1 cellular context compared by ENCODE assay signal in genomic region chr1:204377800-204378608, GRCh38.
TF ChIP-seq lines count a peak whose summit lies in the region.

No MANE protein-coding gene starts in this region.

TF ChIP-seq in HEK293, 187 proteins besides CTCF, POLR2A, EP300 and RAD21 (continued from another document and continues in another):
- no peak for TF ChIP-seq ZNF26 (tag by site-specific recombination; IDR thresholded peaks at IDR 0.05)
- TF ChIP-seq KLF8 (tag by site-specific recombination; IDR thresholded peaks at IDR 0.05), result 0 out of 2 replicates have a peak, but pooled peaks have one; percentile 31
- TF ChIP-seq KLF1 (tag by site-specific recombination; IDR thresholded peaks at IDR 0.05), result peak; percentile 34
- peak; percentile 35; the same call in 1 of the 2 replicates for TF ChIP-seq ZNF629 (tag by site-specific recombination; IDR thresholded peaks at IDR 0.05)
- peak; percentile 50 for TF ChIP-seq ZFHX2 (tag by site-specific recombination; conservative IDR thresholded peaks at IDR 0.05)
- no peak for TF ChIP-seq ZNF530 (tag by site-specific recombination; IDR thresholded peaks at IDR 0.05; ENCODE audit: low read depth)
- no peak for TF ChIP-seq ZNF529 (tag by site-specific recombination; IDR thresholded peaks at IDR 0.05; ENCODE audit: insufficient replicate concordance)
- no peak for TF ChIP-seq ZNF654 (tag by site-specific recombination; IDR thresholded peaks at IDR 0.05; ENCODE audit: low read depth)
- no peak for TF ChIP-seq ZNF549 (tag by site-specific recombination; IDR thresholded peaks at IDR 0.05)
- TF ChIP-seq ZNF138 (tag by site-specific recombination; IDR thresholded peaks at IDR 0.05; ENCODE audit: borderline replicate concordance), result no peak
- TF ChIP-seq ZNF292 (tag by site-specific recombination; IDR thresholded peaks at IDR 0.05; ENCODE audit: borderline replicate concordance, low read depth), result no peak
- no peak for TF ChIP-seq ZNF488 (tag by site-specific recombination; IDR thresholded peaks at IDR 0.05)
- TF ChIP-seq, protein P1, sequence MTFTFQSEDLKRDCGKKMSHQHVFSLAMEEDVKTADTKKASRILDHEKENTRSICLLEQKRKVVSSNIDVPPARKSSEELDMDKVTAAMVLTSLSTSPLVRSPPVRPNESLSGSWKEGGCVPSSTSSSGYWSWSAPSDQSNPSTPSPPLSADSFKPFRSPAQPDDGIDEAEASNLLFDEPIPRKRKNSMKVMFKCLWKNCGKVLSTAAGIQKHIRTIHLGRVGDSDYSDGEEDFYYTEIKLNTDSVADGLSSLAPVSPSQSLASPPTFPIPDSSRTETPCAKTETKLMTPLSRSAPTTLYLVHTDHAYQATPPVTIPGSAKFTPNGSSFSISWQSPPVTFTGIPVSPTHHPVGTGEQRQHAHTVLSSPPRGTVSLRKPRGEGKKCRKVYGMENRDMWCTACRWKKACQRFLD (tag by site-specific recombination; IDR thresholded peaks at IDR 0.05), result no peak
- 0 out of 2 replicates have a peak, but pooled peaks have one; percentile 37 for TF ChIP-seq ZFP37 (tag by site-specific recombination; IDR thresholded peaks at IDR 0.05)
- no peak for TF ChIP-seq ZNF76 (tag by site-specific recombination; IDR thresholded peaks at IDR 0.05; ENCODE audit: borderline replicate concordance, low read depth)
- TF ChIP-seq ZNF239 (tag by site-specific recombination; IDR thresholded peaks at IDR 0.05), result no peak
- no peak for TF ChIP-seq ZNF677 (tag by site-specific recombination; IDR thresholded peaks at IDR 0.05)
- TF ChIP-seq ZNF48 (tag by site-specific recombination; IDR thresholded peaks at IDR 0.05), result no peak
- TF ChIP-seq YY1 (tag by site-specific recombination; IDR thresholded peaks at IDR 0.05), result no peak
- TF ChIP-seq ZNF114 (tag by site-specific recombination; IDR thresholded peaks at IDR 0.05), result no peak
- no peak for TF ChIP-seq ZNF157 (tag by site-specific recombination; IDR thresholded peaks at IDR 0.05)
- TF ChIP-seq, protein P2, sequence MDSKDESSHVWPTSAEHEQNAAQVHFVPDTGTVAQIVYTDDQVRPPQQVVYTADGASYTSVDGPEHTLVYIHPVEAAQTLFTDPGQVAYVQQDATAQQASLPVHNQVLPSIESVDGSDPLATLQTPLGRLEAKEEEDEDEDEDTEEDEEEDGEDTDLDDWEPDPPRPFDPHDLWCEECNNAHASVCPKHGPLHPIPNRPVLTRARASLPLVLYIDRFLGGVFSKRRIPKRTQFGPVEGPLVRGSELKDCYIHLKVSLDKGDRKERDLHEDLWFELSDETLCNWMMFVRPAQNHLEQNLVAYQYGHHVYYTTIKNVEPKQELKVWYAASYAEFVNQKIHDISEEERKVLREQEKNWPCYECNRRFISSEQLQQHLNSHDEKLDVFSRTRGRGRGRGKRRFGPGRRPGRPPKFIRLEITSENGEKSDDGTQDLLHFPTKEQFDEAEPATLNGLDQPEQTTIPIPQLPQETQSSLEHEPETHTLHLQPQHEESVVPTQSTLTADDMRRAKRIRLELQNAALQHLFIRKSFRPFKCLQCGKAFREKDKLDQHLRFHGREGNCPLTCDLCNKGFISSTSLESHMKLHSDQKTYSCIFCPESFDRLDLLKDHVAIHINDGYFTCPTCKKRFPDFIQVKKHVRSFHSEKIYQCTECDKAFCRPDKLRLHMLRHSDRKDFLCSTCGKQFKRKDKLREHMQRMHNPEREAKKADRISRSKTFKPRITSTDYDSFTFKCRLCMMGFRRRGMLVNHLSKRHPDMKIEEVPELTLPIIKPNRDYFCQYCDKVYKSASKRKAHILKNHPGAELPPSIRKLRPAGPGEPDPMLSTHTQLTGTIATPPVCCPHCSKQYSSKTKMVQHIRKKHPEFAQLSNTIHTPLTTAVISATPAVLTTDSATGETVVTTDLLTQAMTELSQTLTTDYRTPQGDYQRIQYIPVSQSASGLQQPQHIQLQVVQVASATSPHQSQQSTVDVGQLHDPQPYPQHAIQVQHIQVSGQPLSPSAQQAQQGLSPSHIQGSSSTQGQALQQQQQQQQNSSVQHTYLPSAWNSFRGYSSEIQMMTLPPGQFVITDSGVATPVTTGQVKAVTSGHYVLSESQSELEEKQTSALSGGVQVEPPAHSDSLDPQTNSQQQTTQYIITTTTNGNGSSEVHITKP (tag by site-specific recombination; IDR thresholded peaks at IDR 0.05), result peak; percentile 81
- TF ChIP-seq EGR2 (tag by site-specific recombination; IDR thresholded peaks at IDR 0.05; ENCODE audit: low read depth), result 0 out of 2 replicates have a peak, but pooled peaks have one; percentile 10
- no peak for TF ChIP-seq SCRT2 (tag by site-specific recombination; IDR thresholded peaks at IDR 0.05)
- no peak for TF ChIP-seq ZNF544 (tag by site-specific recombination; IDR thresholded peaks at IDR 0.05)
- no peak for TF ChIP-seq ZNF692 (tag by site-specific recombination; IDR thresholded peaks at IDR 0.05)
- peak; percentile 64 for TF ChIP-seq WT1 (tag by site-specific recombination; IDR thresholded peaks at IDR 0.05)
- 0 out of 2 replicates have a peak, but pooled peaks have one; percentile 10 for TF ChIP-seq FEZF1 (tag by site-specific recombination; IDR thresholded peaks at IDR 0.05)
- peak; percentile 27; the same call in 1 of the 2 replicates for TF ChIP-seq ZIC2 (tag by site-specific recombination; IDR thresholded peaks at IDR 0.05)
- TF ChIP-seq, protein P3, sequence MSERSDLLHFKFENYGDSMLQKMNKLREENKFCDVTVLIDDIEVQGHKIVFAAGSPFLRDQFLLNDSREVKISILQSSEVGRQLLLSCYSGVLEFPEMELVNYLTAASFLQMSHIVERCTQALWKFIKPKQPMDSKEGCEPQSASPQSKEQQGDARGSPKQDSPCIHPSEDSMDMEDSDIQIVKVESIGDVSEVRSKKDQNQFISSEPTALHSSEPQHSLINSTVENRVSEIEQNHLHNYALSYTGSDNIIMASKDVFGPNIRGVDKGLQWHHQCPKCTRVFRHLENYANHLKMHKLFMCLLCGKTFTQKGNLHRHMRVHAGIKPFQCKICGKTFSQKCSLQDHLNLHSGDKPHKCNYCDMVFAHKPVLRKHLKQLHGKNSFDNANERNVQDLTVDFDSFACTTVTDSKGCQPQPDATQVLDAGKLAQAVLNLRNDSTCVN (tag by site-specific recombination; optimal IDR thresholded peaks at IDR 0.05), result peak; percentile 63
- TF ChIP-seq ZNF623 (tag by site-specific recombination; IDR thresholded peaks at IDR 0.05), result no peak
- no peak for TF ChIP-seq ZNF768 (tag by site-specific recombination; IDR thresholded peaks at IDR 0.05)
- TF ChIP-seq TCF7L2 (IDR thresholded peaks at IDR 0.05; ENCODE audit: borderline replicate concordance, low read depth, low read length), result no peak
- peak; percentile 96 for TF ChIP-seq ZBTB17 (tag by site-specific recombination; IDR thresholded peaks at IDR 0.05)
- TF ChIP-seq GLIS1 (tag by site-specific recombination; IDR thresholded peaks at IDR 0.05), result peak; percentile 80
- no peak for TF ChIP-seq GLI4 (tag by site-specific recombination; IDR thresholded peaks at IDR 0.05)
- TF ChIP-seq, protein P4, sequence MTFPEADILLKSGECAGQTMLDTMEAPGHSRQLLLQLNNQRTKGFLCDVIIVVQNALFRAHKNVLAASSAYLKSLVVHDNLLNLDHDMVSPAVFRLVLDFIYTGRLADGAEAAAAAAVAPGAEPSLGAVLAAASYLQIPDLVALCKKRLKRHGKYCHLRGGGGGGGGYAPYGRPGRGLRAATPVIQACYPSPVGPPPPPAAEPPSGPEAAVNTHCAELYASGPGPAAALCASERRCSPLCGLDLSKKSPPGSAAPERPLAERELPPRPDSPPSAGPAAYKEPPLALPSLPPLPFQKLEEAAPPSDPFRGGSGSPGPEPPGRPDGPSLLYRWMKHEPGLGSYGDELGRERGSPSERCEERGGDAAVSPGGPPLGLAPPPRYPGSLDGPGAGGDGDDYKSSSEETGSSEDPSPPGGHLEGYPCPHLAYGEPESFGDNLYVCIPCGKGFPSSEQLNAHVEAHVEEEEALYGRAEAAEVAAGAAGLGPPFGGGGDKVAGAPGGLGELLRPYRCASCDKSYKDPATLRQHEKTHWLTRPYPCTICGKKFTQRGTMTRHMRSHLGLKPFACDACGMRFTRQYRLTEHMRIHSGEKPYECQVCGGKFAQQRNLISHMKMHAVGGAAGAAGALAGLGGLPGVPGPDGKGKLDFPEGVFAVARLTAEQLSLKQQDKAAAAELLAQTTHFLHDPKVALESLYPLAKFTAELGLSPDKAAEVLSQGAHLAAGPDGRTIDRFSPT (tag by site-specific recombination; IDR thresholded peaks at IDR 0.05), result no peak
- TF ChIP-seq ZNF2 (tag by site-specific recombination; IDR thresholded peaks at IDR 0.05), result no peak
- TF ChIP-seq, protein P5, sequence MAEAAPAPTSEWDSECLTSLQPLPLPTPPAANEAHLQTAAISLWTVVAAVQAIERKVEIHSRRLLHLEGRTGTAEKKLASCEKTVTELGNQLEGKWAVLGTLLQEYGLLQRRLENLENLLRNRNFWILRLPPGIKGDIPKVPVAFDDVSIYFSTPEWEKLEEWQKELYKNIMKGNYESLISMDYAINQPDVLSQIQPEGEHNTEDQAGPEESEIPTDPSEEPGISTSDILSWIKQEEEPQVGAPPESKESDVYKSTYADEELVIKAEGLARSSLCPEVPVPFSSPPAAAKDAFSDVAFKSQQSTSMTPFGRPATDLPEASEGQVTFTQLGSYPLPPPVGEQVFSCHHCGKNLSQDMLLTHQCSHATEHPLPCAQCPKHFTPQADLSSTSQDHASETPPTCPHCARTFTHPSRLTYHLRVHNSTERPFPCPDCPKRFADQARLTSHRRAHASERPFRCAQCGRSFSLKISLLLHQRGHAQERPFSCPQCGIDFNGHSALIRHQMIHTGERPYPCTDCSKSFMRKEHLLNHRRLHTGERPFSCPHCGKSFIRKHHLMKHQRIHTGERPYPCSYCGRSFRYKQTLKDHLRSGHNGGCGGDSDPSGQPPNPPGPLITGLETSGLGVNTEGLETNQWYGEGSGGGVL (tag by site-specific recombination; IDR thresholded peaks at IDR 0.05), result 0 out of 2 replicates have a peak, but pooled peaks have one; percentile 14
- TF ChIP-seq ZBTB44 (tag by site-specific recombination; IDR thresholded peaks at IDR 0.05), result no peak
- TF ChIP-seq, protein P6, sequence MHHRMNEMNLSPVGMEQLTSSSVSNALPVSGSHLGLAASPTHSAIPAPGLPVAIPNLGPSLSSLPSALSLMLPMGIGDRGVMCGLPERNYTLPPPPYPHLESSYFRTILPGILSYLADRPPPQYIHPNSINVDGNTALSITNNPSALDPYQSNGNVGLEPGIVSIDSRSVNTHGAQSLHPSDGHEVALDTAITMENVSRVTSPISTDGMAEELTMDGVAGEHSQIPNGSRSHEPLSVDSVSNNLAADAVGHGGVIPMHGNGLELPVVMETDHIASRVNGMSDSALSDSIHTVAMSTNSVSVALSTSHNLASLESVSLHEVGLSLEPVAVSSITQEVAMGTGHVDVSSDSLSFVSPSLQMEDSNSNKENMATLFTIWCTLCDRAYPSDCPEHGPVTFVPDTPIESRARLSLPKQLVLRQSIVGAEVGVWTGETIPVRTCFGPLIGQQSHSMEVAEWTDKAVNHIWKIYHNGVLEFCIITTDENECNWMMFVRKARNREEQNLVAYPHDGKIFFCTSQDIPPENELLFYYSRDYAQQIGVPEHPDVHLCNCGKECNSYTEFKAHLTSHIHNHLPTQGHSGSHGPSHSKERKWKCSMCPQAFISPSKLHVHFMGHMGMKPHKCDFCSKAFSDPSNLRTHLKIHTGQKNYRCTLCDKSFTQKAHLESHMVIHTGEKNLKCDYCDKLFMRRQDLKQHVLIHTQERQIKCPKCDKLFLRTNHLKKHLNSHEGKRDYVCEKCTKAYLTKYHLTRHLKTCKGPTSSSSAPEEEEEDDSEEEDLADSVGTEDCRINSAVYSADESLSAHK (tag by site-specific recombination; IDR thresholded peaks at IDR 0.05), result no peak
- no peak for TF ChIP-seq ZNF211 (tag by site-specific recombination; IDR thresholded peaks at IDR 0.05; ENCODE audit: low read depth)
- no peak for TF ChIP-seq ZNF791 (tag by site-specific recombination; IDR thresholded peaks at IDR 0.05)
- TF ChIP-seq ZBTB20 (tag by site-specific recombination; IDR thresholded peaks at IDR 0.05), result peak; percentile 93
